15 cellular contexts compared by ENCODE assay signal in genomic region chr22:17829691-17830040, GRCh38. TPM values are rescaled to one million over a fixed set of nuclear protein-coding genes. Genes with fewer than 3 reads are reported as not detected.
DNase-seq lines count a peak whose midpoint lies in the region; ATAC-seq and TF ChIP-seq lines count a peak whose summit lies in the region.
"Had no signal": no experiment of that assay in that cellular context is flagged by ENCODE, and none has a peak within 500 bp of the region (broad histone marks: within the 10 kb centered on the region; RNA-seq: fewer than 3 reads in every experiment).

No MANE protein-coding gene starts in this region.

- intact Hi-C loops in Panc1 (cut with micrococcal nuclease; ENCODE audit: unreplicated experiment) = loop anchor here (1.0 to 10.0 kb wide), 2 partner anchors 195 to 247 kb away; partner anchors contain the start of gene MICAL3

- H3K4me3 ChIP-seq in Panc1 (ENCODE audit: low read depth in 2 of 2, low read length in 2 of 2) = no peak overlapping the region
- H3K4me3 ChIP-seq in endocrine pancreas (ENCODE audit: control insufficient read depth, insufficient read depth, low read length) = no peak overlapping the region
- H3K4me3 ChIP-seq: ascending aorta, lung, SK-N-MC had no signal

- no peak overlapping the region for H3K27ac ChIP-seq in Panc1 (ENCODE audit: low read length)
- H3K27ac ChIP-seq: HL-60, SK-N-MC had no signal

- H3K4me1 Mint-ChIP-seq in naive B cell = peaks cover 13 to 14% (median 13%) of the 10 kb centered on the region in 3 donors
- H3K4me1 Mint-ChIP-seq in activated T-cell treated with anti-CD3 and anti-CD28 coated beads, Interleukin-2, amount 50 U/mL, for 24 hours (ENCODE audit: low read depth) = peaks cover 7% of the 10 kb centered on the region
- H3K4me1 Mint-ChIP-seq: activated CD4-positive, alpha-beta memory T cell treated with anti-CD3 and anti-CD28 coated beads, Interleukin-2, amount 10 ng/mL, durations not matched to agents 7 days and 5 days; nephron had no signal

- no peaks in the 10 kb centered on the region for H3K9me3 ChIP-seq in Panc1 (ENCODE audit: control insufficient read depth, insufficient read depth, low read depth, low read length)
- H3K9me3 ChIP-seq in endocrine pancreas (ENCODE audit: control insufficient read depth, low read length) = no peaks in the 10 kb centered on the region
- H3K9me3 ChIP-seq: ascending aorta; BLaER1 treated with 17β-estradiol and CSF1 and Interleukin-3, amounts not matched to agents 10 nM and 100 nM had no signal

- no peaks in the 10 kb centered on the region for H3K4me1 ChIP-seq in Panc1 (ENCODE audit: control insufficient read depth, insufficient read depth, low read length)
- H3K4me1 ChIP-seq in endocrine pancreas (ENCODE audit: control insufficient read depth, insufficient read depth, low read length) = no peaks in the 10 kb centered on the region

- no peaks in the 10 kb centered on the region for H3K27me3 Mint-ChIP-seq in naive B cell
- no peaks in the 10 kb centered on the region for H3K27me3 Mint-ChIP-seq in activated T-cell treated with anti-CD3 and anti-CD28 coated beads, Interleukin-2, amount 50 U/mL, for 24 hours
- H3K27me3 Mint-ChIP-seq: activated CD4-positive, alpha-beta memory T cell treated with anti-CD3 and anti-CD28 coated beads, Interleukin-2, amount 10 ng/mL, durations not matched to agents 7 days and 5 days had no signal

- H3K27me3 ChIP-seq in Panc1 (ENCODE audit: control insufficient read depth, insufficient read depth, low read length) (no peaks in the 10 kb centered on the region), endocrine pancreas (ENCODE audit: control insufficient read depth, insufficient read depth, low read length) (no peaks in the 10 kb centered on the region)
- H3K27me3 ChIP-seq: ascending aorta; BLaER1 treated with 17β-estradiol and CSF1 and Interleukin-3, amounts not matched to agents 10 nM and 100 nM had no signal

- no TSS peak for BruUV-seq in Panc1 (replicated peaks; lab: Mats Ljungman, UMichigan)

- ATAC-seq in GM21576 (IDR thresholded peaks at IDR 0.05; ENCODE audit: unreplicated experiment) (peak; percentile 7), Panc1 (peak; percentile 14; the same call in 1 of the 2 replicates), naive B cell (ENCODE audit: low read depth in 2 of 2) (no peak)

- H3K9ac ChIP-seq in endocrine pancreas (ENCODE audit: control insufficient read depth, insufficient read depth, low read length) = peak overlapping the region; percentile 16

- no peak for TF ChIP-seq CTCF in Panc1 (IDR thresholded peaks at IDR 0.05)

- no peak overlapping the region for H3K4me3 Mint-ChIP-seq in naive B cell
- H3K4me3 Mint-ChIP-seq in activated T-cell treated with anti-CD3 and anti-CD28 coated beads, Interleukin-2, amount 50 U/mL, for 24 hours = no peak overlapping the region
- H3K4me3 Mint-ChIP-seq: activated CD4-positive, alpha-beta memory T cell treated with anti-CD3 and anti-CD28 coated beads, Interleukin-2, amount 10 ng/mL, durations not matched to agents 7 days and 5 days; nephron had no signal

- peak overlapping the region in 5 of 6 donors; percentile 28 to 91 (median 80) for H3K27ac Mint-ChIP-seq in naive B cell
- no peak overlapping the region for H3K27ac Mint-ChIP-seq in activated T-cell treated with anti-CD3 and anti-CD28 coated beads, Interleukin-2, amount 50 U/mL, for 24 hours
- H3K27ac Mint-ChIP-seq: activated CD4-positive, alpha-beta memory T cell treated with anti-CD3 and anti-CD28 coated beads, Interleukin-2, amount 10 ng/mL, durations not matched to agents 7 days and 5 days; nephron had no signal

- H3K9me3 Mint-ChIP-seq in naive B cell = no peaks in the 10 kb centered on the region
- no peaks in the 10 kb centered on the region for H3K9me3 Mint-ChIP-seq in activated T-cell treated with anti-CD3 and anti-CD28 coated beads, Interleukin-2, amount 50 U/mL, for 24 hours
- H3K9me3 Mint-ChIP-seq: activated CD4-positive, alpha-beta memory T cell treated with anti-CD3 and anti-CD28 coated beads, Interleukin-2, amount 10 ng/mL, durations not matched to agents 7 days and 5 days; nephron had no signal

- H3K36me3 ChIP-seq in Panc1 (ENCODE audit: control insufficient read depth, insufficient read depth, low read length) = no peaks in the 10 kb centered on the region
- no peaks in the 10 kb centered on the region for H3K36me3 ChIP-seq in endocrine pancreas (ENCODE audit: control insufficient read depth, insufficient read depth, low read length)

- CTCF ChIA-PET in Panc1 (lab: Charles Lee) = interaction anchor here (0.6 to 2.4 kb wide), 2 partner anchors 87 to 246 kb away, joined by 8 to 20 read pairs; no protein-coding TSS in a partner anchor

- peaks cover 14 to 29% of the 10 kb centered on the region in 2 donors for H3K36me3 Mint-ChIP-seq in naive B cell
- H3K36me3 Mint-ChIP-seq in activated T-cell treated with anti-CD3 and anti-CD28 coated beads, Interleukin-2, amount 50 U/mL, for 24 hours (ENCODE audit: low read depth) = peaks cover 40% of the 10 kb centered on the region

- POLR2A ChIA-PET in Panc1 (lab: Charles Lee) = no interaction called here

- in situ Hi-C loops in Panc1 (cut with HindIII; ENCODE audit: low pct_unique_long_range_greater_than_20kb, low sequenced_read_pairs) = no loop called here

- DNase-seq in Panc1 (ENCODE audit: low read depth, low spot score) (no peak), naive B cell (no peak), occipital lobe (lab: John Stamatoyannopoulos, UW) (no peak), NCI-H524 (lab: John Stamatoyannopoulos, UW) (no peak), GOT3 (lab: John Stamatoyannopoulos, UW) (no peak)
- no peak for DNase-seq in activated T-cell treated with anti-CD3 and anti-CD28 coated beads, Interleukin-2, amount 50 U/mL, for 24 hours

RNA-seq across cellular contexts. Expression of gene BID, which starts 55.4 kb away (rescaled TPM):
- total RNA-seq in Panc1 (2021; ENCODE audit: unreplicated experiment) = 66.7 TPM
- polyA plus RNA-seq in Panc1 (2012; ENCODE audit: insufficient read length) = 92.6 TPM
- 10 to 100 TPM; 18.2 to 29.9 (median 23.1) TPM for polyA plus RNA-seq in naive B cell (ENCODE audit: low read depth in 6 of 6)
- 46.2 TPM for total RNA-seq in occipital lobe

Comparison
In these comparisons a context has a peak if more than half of its experiments do, and no peak if none do; other contexts are left out.
1. ATAC-seq: peak in GM21576 (single experiment) and Panc1 (single experiment); none in naive B cell (0 of 2).